In genomic region chr1:219215477-219215876, GRCh38 we compare ENCODE assay signal across 1 cellular context.
TF ChIP-seq lines count a peak whose summit lies in the region.

No MANE protein-coding gene starts in this region.

TF ChIP-seq in SK-N-SH treated with all-trans-retinoic acid at 6 μM for 48 hours, 23 proteins besides CTCF, POLR2A, EP300 and RAD21 (continued from another document):
- TF ChIP-seq CSRNP3 (CRISPR knock-in tag; IDR thresholded peaks at IDR 0.05) (no peak), ZFP30 (CRISPR knock-in tag; IDR thresholded peaks at IDR 0.05) (no peak), BACH2 (CRISPR knock-in tag; IDR thresholded peaks at IDR 0.05; ENCODE audit: borderline replicate concordance) (no peak)
